3 cellular contexts compared by ENCODE assay signal in genomic region chr14:31442284-31442683, GRCh38.
TF ChIP-seq lines count a peak whose summit lies in the region.

No MANE protein-coding gene starts in this region.

TF ChIP-seq in A549, 52 proteins besides CTCF, POLR2A, EP300 and RAD21:
- TF ChIP-seq MAFK (IDR thresholded peaks at IDR 0.05; ENCODE audit: partially characterized antibody) = no peak
- 0 out of 2 replicates have a peak, but pooled peaks have one; percentile 53 for TF ChIP-seq HOXA7 (CRISPR knock-in tag; IDR thresholded peaks at IDR 0.05)
- TF ChIP-seq BHLHE40 (IDR thresholded peaks at IDR 0.05; ENCODE audit: low read depth, low read length) = no peak

TF ChIP-seq in IMR-90, 13 proteins besides CTCF, POLR2A, EP300 and RAD21:
- no peak for TF ChIP-seq SMC3 (IDR thresholded peaks at IDR 0.05; ENCODE audit: low read depth, low read length)
- TF ChIP-seq NFE2L2 (IDR thresholded peaks at IDR 0.05; ENCODE audit: low read depth, low read length) = no peak
- no peak for TF ChIP-seq RFX5 (IDR thresholded peaks at IDR 0.05; ENCODE audit: low read depth, low read length)
- no peak for TF ChIP-seq MAFK (IDR thresholded peaks at IDR 0.05; ENCODE audit: low read depth, low read length)
- TF ChIP-seq, protein P1, sequence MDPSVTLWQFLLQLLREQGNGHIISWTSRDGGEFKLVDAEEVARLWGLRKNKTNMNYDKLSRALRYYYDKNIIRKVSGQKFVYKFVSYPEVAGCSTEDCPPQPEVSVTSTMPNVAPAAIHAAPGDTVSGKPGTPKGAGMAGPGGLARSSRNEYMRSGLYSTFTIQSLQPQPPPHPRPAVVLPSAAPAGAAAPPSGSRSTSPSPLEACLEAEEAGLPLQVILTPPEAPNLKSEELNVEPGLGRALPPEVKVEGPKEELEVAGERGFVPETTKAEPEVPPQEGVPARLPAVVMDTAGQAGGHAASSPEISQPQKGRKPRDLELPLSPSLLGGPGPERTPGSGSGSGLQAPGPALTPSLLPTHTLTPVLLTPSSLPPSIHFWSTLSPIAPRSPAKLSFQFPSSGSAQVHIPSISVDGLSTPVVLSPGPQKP (IDR thresholded peaks at IDR 0.05; ENCODE audit: borderline replicate concordance, low read depth, low read length) = no peak
- TF ChIP-seq RCOR1 (IDR thresholded peaks at IDR 0.05; ENCODE audit: insufficient replicate concordance, low read length) = no peak
- no peak for TF ChIP-seq BHLHE40 (IDR thresholded peaks at IDR 0.05; ENCODE audit: low read depth, low read length)
- TF ChIP-seq MAZ (IDR thresholded peaks at IDR 0.05; ENCODE audit: borderline replicate concordance, low read depth, low read length) = no peak
- no peak for TF ChIP-seq CEBPB (IDR thresholded peaks at IDR 0.05; ENCODE audit: low read depth, low read length)
- TF ChIP-seq MXI1 (IDR thresholded peaks at IDR 0.05; ENCODE audit: borderline replicate concordance, low read depth, low read length) = no peak
- TF ChIP-seq USF2 (IDR thresholded peaks at IDR 0.05; ENCODE audit: low read depth, low read length) = no peak
- TF ChIP-seq FOS (IDR thresholded peaks at IDR 0.05; ENCODE audit: low read depth, low read length) = no peak
- TF ChIP-seq CHD1 (IDR thresholded peaks at IDR 0.05; ENCODE audit: low read depth, low read length) = no peak

TF ChIP-seq in GM12891, 5 proteins besides CTCF, POLR2A, EP300 and RAD21:
- TF ChIP-seq PAX5 (IDR thresholded peaks at IDR 0.05; ENCODE audit: insufficient read depth, low read length, severe bottlenecking) = no peak
- TF ChIP-seq TAF1 (IDR thresholded peaks at IDR 0.05; ENCODE audit: low read depth, low read length) = no peak
- no peak for TF ChIP-seq POLR2AphosphoS5 (IDR thresholded peaks at IDR 0.05; ENCODE audit: low read depth, low read length)
- no peak for TF ChIP-seq SPI1 (IDR thresholded peaks at IDR 0.05; ENCODE audit: low read depth, low read length)
- TF ChIP-seq POU2F2 (IDR thresholded peaks at IDR 0.05; ENCODE audit: low read depth, low read length) = no peak
